In the genomic region with DNA sequence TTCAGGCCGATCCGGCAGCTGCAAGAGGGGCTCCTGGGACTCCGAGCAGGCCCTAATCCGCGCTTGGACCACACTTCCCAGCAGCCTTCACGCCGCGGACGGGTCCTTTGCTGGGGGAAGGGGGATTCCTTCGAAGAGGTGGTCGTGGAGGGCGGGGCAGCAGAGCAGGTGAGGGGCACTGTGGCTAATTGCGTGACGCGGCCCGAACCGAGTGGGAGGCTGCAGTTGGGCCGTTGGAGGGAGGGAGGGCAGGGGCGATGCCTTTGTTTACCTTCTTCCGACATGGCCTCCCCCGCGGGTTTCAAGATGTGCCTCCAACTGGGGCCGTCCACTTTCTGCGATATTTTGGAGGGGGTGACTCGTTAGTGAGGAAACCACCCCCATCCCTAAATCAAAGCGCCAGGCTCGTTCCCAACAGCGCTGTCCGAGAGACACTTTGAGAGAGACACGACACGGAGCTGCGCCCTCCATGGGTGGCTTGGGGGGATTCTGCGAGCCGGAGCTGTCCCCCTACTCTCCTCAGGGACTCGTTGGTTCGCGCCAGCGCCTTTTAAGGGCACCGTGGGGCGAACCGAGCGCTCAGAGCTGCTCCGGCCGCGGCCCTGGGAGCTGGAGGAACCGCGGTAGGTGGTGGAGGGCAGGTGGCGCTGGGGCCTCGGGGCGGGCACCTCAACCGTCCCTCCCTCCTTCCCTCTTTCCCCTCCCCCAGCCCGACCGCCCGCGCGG, we compare ENCODE assay signal across 1 cellular context.
TF ChIP-seq lines count a peak whose summit lies in the region.

A gene (plus strand): TSS at position 582 of the 726 bp plus-strand sequence. CDS start 3,070 bp downstream, outside the sequence.

TF ChIP-seq in HepG2, 621 proteins besides CTCF, POLR2A, EP300 and RAD21 (continued from another document and continues in another):
- TF ChIP-seq, protein P1, sequence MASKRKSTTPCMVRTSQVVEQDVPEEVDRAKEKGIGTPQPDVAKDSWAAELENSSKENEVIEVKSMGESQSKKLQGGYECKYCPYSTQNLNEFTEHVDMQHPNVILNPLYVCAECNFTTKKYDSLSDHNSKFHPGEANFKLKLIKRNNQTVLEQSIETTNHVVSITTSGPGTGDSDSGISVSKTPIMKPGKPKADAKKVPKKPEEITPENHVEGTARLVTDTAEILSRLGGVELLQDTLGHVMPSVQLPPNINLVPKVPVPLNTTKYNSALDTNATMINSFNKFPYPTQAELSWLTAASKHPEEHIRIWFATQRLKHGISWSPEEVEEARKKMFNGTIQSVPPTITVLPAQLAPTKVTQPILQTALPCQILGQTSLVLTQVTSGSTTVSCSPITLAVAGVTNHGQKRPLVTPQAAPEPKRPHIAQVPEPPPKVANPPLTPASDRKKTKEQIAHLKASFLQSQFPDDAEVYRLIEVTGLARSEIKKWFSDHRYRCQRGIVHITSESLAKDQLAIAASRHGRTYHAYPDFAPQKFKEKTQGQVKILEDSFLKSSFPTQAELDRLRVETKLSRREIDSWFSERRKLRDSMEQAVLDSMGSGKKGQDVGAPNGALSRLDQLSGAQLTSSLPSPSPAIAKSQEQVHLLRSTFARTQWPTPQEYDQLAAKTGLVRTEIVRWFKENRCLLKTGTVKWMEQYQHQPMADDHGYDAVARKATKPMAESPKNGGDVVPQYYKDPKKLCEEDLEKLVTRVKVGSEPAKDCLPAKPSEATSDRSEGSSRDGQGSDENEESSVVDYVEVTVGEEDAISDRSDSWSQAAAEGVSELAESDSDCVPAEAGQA (IDR thresholded peaks at IDR 0.05; ENCODE audit: low read depth), result peak; percentile 41; the same call in 1 of the 2 replicates
- TF ChIP-seq, protein P1 (CRISPR knock-in tag; IDR thresholded peaks at IDR 0.05; ENCODE audit: borderline replicate concordance), result 0 out of 2 replicates have a peak, but pooled peaks have one; percentile 31
- no peak for TF ChIP-seq SKI (IDR thresholded peaks at IDR 0.05; ENCODE audit: partially characterized antibody)
- TF ChIP-seq, protein P2, sequence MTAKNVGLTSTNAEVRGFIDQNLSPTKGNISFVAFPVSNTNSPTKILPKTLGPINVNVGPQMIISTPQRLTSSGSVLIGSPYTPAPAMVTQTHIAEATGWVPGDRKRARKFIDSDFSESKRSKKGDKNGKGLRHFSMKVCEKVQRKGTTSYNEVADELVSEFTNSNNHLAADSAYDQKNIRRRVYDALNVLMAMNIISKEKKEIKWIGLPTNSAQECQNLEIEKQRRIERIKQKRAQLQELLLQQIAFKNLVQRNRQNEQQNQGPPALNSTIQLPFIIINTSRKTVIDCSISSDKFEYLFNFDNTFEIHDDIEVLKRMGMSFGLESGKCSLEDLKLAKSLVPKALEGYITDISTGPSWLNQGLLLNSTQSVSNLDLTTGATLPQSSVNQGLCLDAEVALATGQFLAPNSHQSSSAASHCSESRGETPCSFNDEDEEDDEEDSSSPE (CRISPR knock-in tag; IDR thresholded peaks at IDR 0.05), result peak; percentile 68
- no peak for TF ChIP-seq ZNF382 (CRISPR knock-in tag; IDR thresholded peaks at IDR 0.05; ENCODE audit: borderline replicate concordance)
- TF ChIP-seq ZNF562 (CRISPR knock-in tag; IDR thresholded peaks at IDR 0.05; ENCODE audit: borderline replicate concordance), result no peak
- TF ChIP-seq ZNF143 (CRISPR knock-in tag; IDR thresholded peaks at IDR 0.05), result peak; percentile 91
- TF ChIP-seq ZNF557 (CRISPR knock-in tag; IDR thresholded peaks at IDR 0.05), result no peak; the same call in 1 of the 2 replicates
- no peak for TF ChIP-seq ATM (IDR thresholded peaks at IDR 0.05; ENCODE audit: borderline replicate concordance)
- peak; percentile 42 for TF ChIP-seq ZZZ3 (CRISPR knock-in tag; IDR thresholded peaks at IDR 0.05; ENCODE audit: borderline replicate concordance)
- no peak for TF ChIP-seq ZNF552 (CRISPR knock-in tag; IDR thresholded peaks at IDR 0.05; ENCODE audit: borderline replicate concordance)
- no peak for TF ChIP-seq CCAR2 (optimal IDR thresholded peaks at IDR 0.05; ENCODE audit: low read depth, low read length)
- peak; percentile 73 for TF ChIP-seq MIXL1 (CRISPR knock-in tag; IDR thresholded peaks at IDR 0.05)
- no peak for TF ChIP-seq ZMYM3 (CRISPR knock-in tag; IDR thresholded peaks at IDR 0.05)
- peak; percentile 99 for TF ChIP-seq TAF1 (CRISPR knock-in tag; IDR thresholded peaks at IDR 0.05)
- TF ChIP-seq, protein P3, sequence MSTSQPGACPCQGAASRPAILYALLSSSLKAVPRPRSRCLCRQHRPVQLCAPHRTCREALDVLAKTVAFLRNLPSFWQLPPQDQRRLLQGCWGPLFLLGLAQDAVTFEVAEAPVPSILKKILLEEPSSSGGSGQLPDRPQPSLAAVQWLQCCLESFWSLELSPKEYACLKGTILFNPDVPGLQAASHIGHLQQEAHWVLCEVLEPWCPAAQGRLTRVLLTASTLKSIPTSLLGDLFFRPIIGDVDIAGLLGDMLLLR (CRISPR knock-in tag; IDR thresholded peaks at IDR 0.05), result peak; percentile 77
- no peak for TF ChIP-seq ZNF180 (CRISPR knock-in tag; IDR thresholded peaks at IDR 0.05; ENCODE audit: borderline replicate concordance, low read depth)
- TF ChIP-seq, protein P4, sequence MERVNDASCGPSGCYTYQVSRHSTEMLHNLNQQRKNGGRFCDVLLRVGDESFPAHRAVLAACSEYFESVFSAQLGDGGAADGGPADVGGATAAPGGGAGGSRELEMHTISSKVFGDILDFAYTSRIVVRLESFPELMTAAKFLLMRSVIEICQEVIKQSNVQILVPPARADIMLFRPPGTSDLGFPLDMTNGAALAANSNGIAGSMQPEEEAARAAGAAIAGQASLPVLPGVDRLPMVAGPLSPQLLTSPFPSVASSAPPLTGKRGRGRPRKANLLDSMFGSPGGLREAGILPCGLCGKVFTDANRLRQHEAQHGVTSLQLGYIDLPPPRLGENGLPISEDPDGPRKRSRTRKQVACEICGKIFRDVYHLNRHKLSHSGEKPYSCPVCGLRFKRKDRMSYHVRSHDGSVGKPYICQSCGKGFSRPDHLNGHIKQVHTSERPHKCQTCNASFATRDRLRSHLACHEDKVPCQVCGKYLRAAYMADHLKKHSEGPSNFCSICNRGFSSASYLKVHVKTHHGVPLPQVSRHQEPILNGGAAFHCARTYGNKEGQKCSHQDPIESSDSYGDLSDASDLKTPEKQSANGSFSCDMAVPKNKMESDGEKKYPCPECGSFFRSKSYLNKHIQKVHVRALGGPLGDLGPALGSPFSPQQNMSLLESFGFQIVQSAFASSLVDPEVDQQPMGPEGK (CRISPR knock-in tag; IDR thresholded peaks at IDR 0.05), result peak; percentile 91
- TF ChIP-seq, protein P5, sequence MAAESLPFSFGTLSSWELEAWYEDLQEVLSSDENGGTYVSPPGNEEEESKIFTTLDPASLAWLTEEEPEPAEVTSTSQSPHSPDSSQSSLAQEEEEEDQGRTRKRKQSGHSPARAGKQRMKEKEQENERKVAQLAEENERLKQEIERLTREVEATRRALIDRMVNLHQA (CRISPR knock-in tag; IDR thresholded peaks at IDR 0.05), result no peak
- TF ChIP-seq FOXA3 (CRISPR knock-in tag; IDR thresholded peaks at IDR 0.05), result peak; percentile 86
- no peak; the same call in 1 of the 2 replicates for TF ChIP-seq DMAP1 (CRISPR knock-in tag; IDR thresholded peaks at IDR 0.05)
- TF ChIP-seq, protein P6, sequence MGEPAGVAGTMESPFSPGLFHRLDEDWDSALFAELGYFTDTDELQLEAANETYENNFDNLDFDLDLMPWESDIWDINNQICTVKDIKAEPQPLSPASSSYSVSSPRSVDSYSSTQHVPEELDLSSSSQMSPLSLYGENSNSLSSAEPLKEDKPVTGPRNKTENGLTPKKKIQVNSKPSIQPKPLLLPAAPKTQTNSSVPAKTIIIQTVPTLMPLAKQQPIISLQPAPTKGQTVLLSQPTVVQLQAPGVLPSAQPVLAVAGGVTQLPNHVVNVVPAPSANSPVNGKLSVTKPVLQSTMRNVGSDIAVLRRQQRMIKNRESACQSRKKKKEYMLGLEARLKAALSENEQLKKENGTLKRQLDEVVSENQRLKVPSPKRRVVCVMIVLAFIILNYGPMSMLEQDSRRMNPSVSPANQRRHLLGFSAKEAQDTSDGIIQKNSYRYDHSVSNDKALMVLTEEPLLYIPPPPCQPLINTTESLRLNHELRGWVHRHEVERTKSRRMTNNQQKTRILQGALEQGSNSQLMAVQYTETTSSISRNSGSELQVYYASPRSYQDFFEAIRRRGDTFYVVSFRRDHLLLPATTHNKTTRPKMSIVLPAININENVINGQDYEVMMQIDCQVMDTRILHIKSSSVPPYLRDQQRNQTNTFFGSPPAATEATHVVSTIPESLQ (CRISPR knock-in tag; conservative IDR thresholded peaks at IDR 0.05), result no peak; the same call in 1 of the 2 replicates
- TF ChIP-seq ZNF724P (CRISPR knock-in tag; IDR thresholded peaks at IDR 0.05; ENCODE audit: borderline replicate concordance), result peak; percentile 45; the same call in 1 of the 2 replicates
- TF ChIP-seq, protein P7, sequence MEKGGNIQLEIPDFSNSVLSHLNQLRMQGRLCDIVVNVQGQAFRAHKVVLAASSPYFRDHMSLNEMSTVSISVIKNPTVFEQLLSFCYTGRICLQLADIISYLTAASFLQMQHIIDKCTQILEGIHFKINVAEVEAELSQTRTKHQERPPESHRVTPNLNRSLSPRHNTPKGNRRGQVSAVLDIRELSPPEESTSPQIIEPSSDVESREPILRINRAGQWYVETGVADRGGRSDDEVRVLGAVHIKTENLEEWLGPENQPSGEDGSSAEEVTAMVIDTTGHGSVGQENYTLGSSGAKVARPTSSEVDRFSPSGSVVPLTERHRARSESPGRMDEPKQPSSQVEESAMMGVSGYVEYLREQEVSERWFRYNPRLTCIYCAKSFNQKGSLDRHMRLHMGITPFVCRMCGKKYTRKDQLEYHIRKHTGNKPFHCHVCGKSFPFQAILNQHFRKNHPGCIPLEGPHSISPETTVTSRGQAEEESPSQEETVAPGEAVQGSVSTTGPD (CRISPR knock-in tag; IDR thresholded peaks at IDR 0.05), result 0 out of 2 replicates have a peak, but pooled peaks have one; percentile 35
- TF ChIP-seq JUN (CRISPR knock-in tag; IDR thresholded peaks at IDR 0.05), result peak; percentile 2; the same call in 1 of the 2 replicates
- TF ChIP-seq, protein P8, sequence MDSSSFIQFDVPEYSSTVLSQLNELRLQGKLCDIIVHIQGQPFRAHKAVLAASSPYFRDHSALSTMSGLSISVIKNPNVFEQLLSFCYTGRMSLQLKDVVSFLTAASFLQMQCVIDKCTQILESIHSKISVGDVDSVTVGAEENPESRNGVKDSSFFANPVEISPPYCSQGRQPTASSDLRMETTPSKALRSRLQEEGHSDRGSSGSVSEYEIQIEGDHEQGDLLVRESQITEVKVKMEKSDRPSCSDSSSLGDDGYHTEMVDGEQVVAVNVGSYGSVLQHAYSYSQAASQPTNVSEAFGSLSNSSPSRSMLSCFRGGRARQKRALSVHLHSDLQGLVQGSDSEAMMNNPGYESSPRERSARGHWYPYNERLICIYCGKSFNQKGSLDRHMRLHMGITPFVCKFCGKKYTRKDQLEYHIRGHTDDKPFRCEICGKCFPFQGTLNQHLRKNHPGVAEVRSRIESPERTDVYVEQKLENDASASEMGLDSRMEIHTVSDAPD (CRISPR knock-in tag; IDR thresholded peaks at IDR 0.05), result peak; percentile 68
- TF ChIP-seq ARID2 (CRISPR knock-in tag; IDR thresholded peaks at IDR 0.05; ENCODE audit: borderline replicate concordance), result peak; percentile 82; the same call in 1 of the 2 replicates
- TF ChIP-seq ZNF816 (CRISPR knock-in tag; IDR thresholded peaks at IDR 0.05; ENCODE audit: borderline replicate concordance), result 0 out of 2 replicates have a peak, but pooled peaks have one; percentile 52
- no peak; the same call in 1 of the 2 replicates for TF ChIP-seq NR2F2 (IDR thresholded peaks at IDR 0.05; ENCODE audit: borderline replicate concordance, low read depth)
- TF ChIP-seq RFX5 (IDR thresholded peaks at IDR 0.05; ENCODE audit: low read depth, low read length), result no peak
- TF ChIP-seq, protein P9, sequence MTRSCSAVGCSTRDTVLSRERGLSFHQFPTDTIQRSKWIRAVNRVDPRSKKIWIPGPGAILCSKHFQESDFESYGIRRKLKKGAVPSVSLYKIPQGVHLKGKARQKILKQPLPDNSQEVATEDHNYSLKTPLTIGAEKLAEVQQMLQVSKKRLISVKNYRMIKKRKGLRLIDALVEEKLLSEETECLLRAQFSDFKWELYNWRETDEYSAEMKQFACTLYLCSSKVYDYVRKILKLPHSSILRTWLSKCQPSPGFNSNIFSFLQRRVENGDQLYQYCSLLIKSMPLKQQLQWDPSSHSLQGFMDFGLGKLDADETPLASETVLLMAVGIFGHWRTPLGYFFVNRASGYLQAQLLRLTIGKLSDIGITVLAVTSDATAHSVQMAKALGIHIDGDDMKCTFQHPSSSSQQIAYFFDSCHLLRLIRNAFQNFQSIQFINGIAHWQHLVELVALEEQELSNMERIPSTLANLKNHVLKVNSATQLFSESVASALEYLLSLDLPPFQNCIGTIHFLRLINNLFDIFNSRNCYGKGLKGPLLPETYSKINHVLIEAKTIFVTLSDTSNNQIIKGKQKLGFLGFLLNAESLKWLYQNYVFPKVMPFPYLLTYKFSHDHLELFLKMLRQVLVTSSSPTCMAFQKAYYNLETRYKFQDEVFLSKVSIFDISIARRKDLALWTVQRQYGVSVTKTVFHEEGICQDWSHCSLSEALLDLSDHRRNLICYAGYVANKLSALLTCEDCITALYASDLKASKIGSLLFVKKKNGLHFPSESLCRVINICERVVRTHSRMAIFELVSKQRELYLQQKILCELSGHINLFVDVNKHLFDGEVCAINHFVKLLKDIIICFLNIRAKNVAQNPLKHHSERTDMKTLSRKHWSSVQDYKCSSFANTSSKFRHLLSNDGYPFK (CRISPR knock-in tag; IDR thresholded peaks at IDR 0.05; ENCODE audit: borderline replicate concordance), result peak; percentile 30; the same call in 1 of the 2 replicates
- no peak for TF ChIP-seq RBM22 (optimal IDR thresholded peaks at IDR 0.05; ENCODE audit: low read length)
- peak; percentile 86 for TF ChIP-seq CREM (IDR thresholded peaks at IDR 0.05)
- TF ChIP-seq CREM (CRISPR knock-in tag; IDR thresholded peaks at IDR 0.05), result no peak
- peak; percentile 92 for TF ChIP-seq ZNF160 (CRISPR knock-in tag; IDR thresholded peaks at IDR 0.05)
- peak; percentile 23; the same call in 1 of the 2 replicates for TF ChIP-seq TBX3 (IDR thresholded peaks at IDR 0.05; ENCODE audit: borderline replicate concordance)
